In the genomic region with DNA sequence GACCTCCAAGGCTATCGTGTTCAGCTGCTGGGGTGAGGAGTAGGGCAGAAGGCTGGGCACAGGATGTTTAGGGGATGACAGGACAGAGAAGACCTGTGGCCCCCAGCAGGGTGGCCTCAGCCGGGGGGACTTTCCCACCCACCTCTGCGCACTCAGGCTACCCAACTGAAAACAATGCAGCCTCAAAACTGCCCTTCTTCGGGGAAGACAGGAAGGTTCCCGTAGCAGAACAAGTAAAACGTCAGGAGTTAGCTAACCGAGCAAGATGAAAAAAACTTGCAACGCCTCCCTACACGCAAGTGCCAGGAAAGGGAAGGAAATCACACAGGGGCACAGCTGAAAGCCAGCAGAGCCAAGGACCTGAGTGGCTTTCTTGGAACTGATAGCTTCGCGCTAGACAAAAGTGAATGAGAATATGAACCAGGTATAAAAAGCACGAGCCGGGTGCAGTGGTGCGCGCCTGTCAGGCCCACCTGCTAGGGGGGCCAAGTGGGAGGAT, we compare ENCODE assay signal across 9 cellular contexts. TPM values are rescaled to one million over a fixed set of nuclear protein-coding genes. Genes with fewer than 3 reads are reported as not detected.
DNase-seq lines count a peak whose midpoint lies in the region; ATAC-seq and TF ChIP-seq lines count a peak whose summit lies in the region.
"Had no signal": no experiment of that assay in that cellular context is flagged by ENCODE, and none has a peak within 500 bp of the region (broad histone marks: within the 10 kb centered on the region; RNA-seq: fewer than 3 reads in every experiment).

No MANE protein-coding gene starts in this region.

- H3K27me3 ChIP-seq in GM06990 (replicated peaks; ENCODE audit: control insufficient read depth, insufficient read depth, low read length) (no peaks in the 10 kb centered on the region), mesendoderm (ENCODE audit: insufficient read depth, low read length, poor library complexity) (no peaks in the 10 kb centered on the region)

- H3K9me3 Mint-ChIP-seq in activated naive CD4-positive, alpha-beta T cell treated with anti-CD3 and anti-CD28 coated beads, Interleukin-2, amount 50 U/mL, for 24 hours = no peaks in the 10 kb centered on the region

- no peak overlapping the region for H3K9ac ChIP-seq in mesendoderm (ENCODE audit: low read length)

- no peak overlapping the region for H3K23ac ChIP-seq in mesendoderm (ENCODE audit: low read length)

- DNase-seq in GM06990 (ENCODE audit: extremely low read depth, insufficient read length) = peak; percentile 61
- DNase-seq in omental fat pad (ENCODE audit: low spot score) = no peak
- DNase-seq in NCI-H146 (lab: John Stamatoyannopoulos, UW) = no peak
- DNase-seq in mesendoderm = no peak
- DNase-seq: NCI-H187 had no signal

- H3K36me3 ChIP-seq in GM06990 (ENCODE audit: control insufficient read depth, insufficient read depth, low read length) (no peaks in the 10 kb centered on the region), mesendoderm (ENCODE audit: control insufficient read depth, insufficient read depth, low read length) (no peaks in the 10 kb centered on the region)

- H3K36me3 Mint-ChIP-seq in activated naive CD4-positive, alpha-beta T cell treated with anti-CD3 and anti-CD28 coated beads, Interleukin-2, amount 50 U/mL, for 24 hours = no peaks in the 10 kb centered on the region

- ATAC-seq in HG03571 (IDR thresholded peaks at IDR 0.05; ENCODE audit: unreplicated experiment) (peak; percentile 78), omental fat pad (ENCODE audit: low FRiP score) (peak; percentile 55), GM19023 (IDR thresholded peaks at IDR 0.05; ENCODE audit: unreplicated experiment) (no peak), GM21447 (IDR thresholded peaks at IDR 0.05; ENCODE audit: unreplicated experiment) (no peak)

- peaks cover 20% of the 10 kb centered on the region for H3K4me1 Mint-ChIP-seq in activated naive CD4-positive, alpha-beta T cell treated with anti-CD3 and anti-CD28 coated beads, Interleukin-2, amount 50 U/mL, for 24 hours

- TF ChIP-seq CTCF in GM06990 (IDR thresholded peaks at IDR 0.05; ENCODE audit: insufficient read depth, low read length, poor library complexity, severe bottlenecking) = no peak
- TF ChIP-seq CTCF in omental fat pad (IDR thresholded peaks at IDR 0.05) = no peak

- H3K27ac Mint-ChIP-seq in activated naive CD4-positive, alpha-beta T cell treated with anti-CD3 and anti-CD28 coated beads, Interleukin-2, amount 50 U/mL, for 24 hours = peak overlapping the region; percentile 70

- H3K27me3 Mint-ChIP-seq in activated naive CD4-positive, alpha-beta T cell treated with anti-CD3 and anti-CD28 coated beads, Interleukin-2, amount 50 U/mL, for 24 hours = no peaks in the 10 kb centered on the region

- H3K4me1 ChIP-seq in mesendoderm (ENCODE audit: control insufficient read depth, low read depth, low read length) = no peaks in the 10 kb centered on the region

- no peak overlapping the region for H4K5ac ChIP-seq in mesendoderm (ENCODE audit: low read length)

- H3K4ac ChIP-seq in mesendoderm (ENCODE audit: low read depth, low read length) = no peak overlapping the region

- H3K18ac ChIP-seq in mesendoderm (ENCODE audit: low read length) = no peak overlapping the region

- no peak overlapping the region for H2BK5ac ChIP-seq in mesendoderm (ENCODE audit: low read length)

- WGBS in mesendoderm (ENCODE audit: extremely low coverage, insufficient coverage, low lambda C conversion rate) = no CpG with 5 or more reads among the region's 15 CpGs

- peak overlapping the region; percentile 71 for H3K4me3 Mint-ChIP-seq in activated naive CD4-positive, alpha-beta T cell treated with anti-CD3 and anti-CD28 coated beads, Interleukin-2, amount 50 U/mL, for 24 hours

- H3K79me2 ChIP-seq in mesendoderm (ENCODE audit: control insufficient read depth, insufficient read depth, low read length) = no peaks in the 10 kb centered on the region

- H2BK15ac ChIP-seq in mesendoderm (replicated peaks; ENCODE audit: low read depth) = no peak overlapping the region

- H4K8ac ChIP-seq in mesendoderm (ENCODE audit: low read depth, low read length) = no peak overlapping the region

- H3K79me1 ChIP-seq in mesendoderm (ENCODE audit: low read length) = no peaks in the 10 kb centered on the region

- no peak overlapping the region for H3K27ac ChIP-seq in mesendoderm (ENCODE audit: low read depth, low read length)

- H3K4me2 ChIP-seq in mesendoderm (ENCODE audit: low read length) = no peak overlapping the region

- H3K4me3 ChIP-seq in GM06990 (replicated peaks; ENCODE audit: low read depth, low read length) (no peak overlapping the region), mesendoderm (ENCODE audit: low read length) (no peak overlapping the region)

- H2AK5ac ChIP-seq in mesendoderm (ENCODE audit: low read length) = no peak overlapping the region

- H2BK120ac ChIP-seq in mesendoderm (ENCODE audit: low read depth, low read length) = no peak overlapping the region

- H3K56ac ChIP-seq in mesendoderm (ENCODE audit: low read length) = no peak overlapping the region

RNA-seq across cellular contexts. Expression of a gene that starts 38.4 kb away (rescaled TPM):
- 100 to 1,000 TPM in 2 of 4 donors, 10 to 100 TPM in 2; 58.7 to 121 (median 92.3) TPM for total RNA-seq in omental fat pad
- polyA plus RNA-seq in mesendoderm (2013, experiment 1 of 2) = 23.0 TPM
- polyA plus RNA-seq in mesendoderm (2013, experiment 2 of 2) = 22.8 TPM

RNA-seq across cellular contexts. Expression of a gene that starts 54.3 kb away (rescaled TPM):
- 100 to 1,000 TPM in 1 of 4 donors, 10 to 100 TPM in 3; 57.0 to 146 (median 77.2) TPM for total RNA-seq in omental fat pad
- 4.1 TPM for polyA plus RNA-seq in mesendoderm (2013, experiment 1 of 2)
- 4.3 TPM for polyA plus RNA-seq in mesendoderm (2013, experiment 2 of 2)

Comparison
In these comparisons a context has a peak if more than half of its experiments do, and no peak if none do; other contexts are left out.
1. ATAC-seq: peak in HG03571 (single experiment) and omental fat pad (single experiment); none in GM19023 (single experiment) and GM21447 (single experiment).